ENCODE assay signal across 1 cellular context in genomic region chr2:216504376-216504762, GRCh38.
A peak's percentile ranks its signal among the peaks of the same experiment; 100 is the strongest.
TF ChIP-seq lines count a peak whose summit lies in the region.

No MANE protein-coding gene starts in this region.

TF ChIP-seq in A549, 52 proteins besides CTCF, POLR2A, EP300 and RAD21 (continued from another document):
- TF ChIP-seq SREBF2 (IDR thresholded peaks at IDR 0.05) = no peak
- no peak for TF ChIP-seq BHLHE40 (IDR thresholded peaks at IDR 0.05; ENCODE audit: low read depth, low read length)
- peak; percentile 86 for TF ChIP-seq HOXA7 (CRISPR knock-in tag; IDR thresholded peaks at IDR 0.05)
- no peak for TF ChIP-seq USF2 (IDR thresholded peaks at IDR 0.05)
- TF ChIP-seq, protein P1, sequence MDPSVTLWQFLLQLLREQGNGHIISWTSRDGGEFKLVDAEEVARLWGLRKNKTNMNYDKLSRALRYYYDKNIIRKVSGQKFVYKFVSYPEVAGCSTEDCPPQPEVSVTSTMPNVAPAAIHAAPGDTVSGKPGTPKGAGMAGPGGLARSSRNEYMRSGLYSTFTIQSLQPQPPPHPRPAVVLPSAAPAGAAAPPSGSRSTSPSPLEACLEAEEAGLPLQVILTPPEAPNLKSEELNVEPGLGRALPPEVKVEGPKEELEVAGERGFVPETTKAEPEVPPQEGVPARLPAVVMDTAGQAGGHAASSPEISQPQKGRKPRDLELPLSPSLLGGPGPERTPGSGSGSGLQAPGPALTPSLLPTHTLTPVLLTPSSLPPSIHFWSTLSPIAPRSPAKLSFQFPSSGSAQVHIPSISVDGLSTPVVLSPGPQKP (IDR thresholded peaks at IDR 0.05; ENCODE audit: low read depth, low read length) = no peak
- 0 out of 2 replicates have a peak, but pooled peaks have one; percentile 44 for TF ChIP-seq HOXB5 (CRISPR knock-in tag; IDR thresholded peaks at IDR 0.05)
- TF ChIP-seq NR3C1 (IDR thresholded peaks at IDR 0.05) = no peak
- TF ChIP-seq ZC3H11A (IDR thresholded peaks at IDR 0.05) = no peak
- TF ChIP-seq HMGXB4 (CRISPR knock-in tag; IDR thresholded peaks at IDR 0.05; ENCODE audit: borderline replicate concordance) = no peak
- TF ChIP-seq EHF (CRISPR knock-in tag; IDR thresholded peaks at IDR 0.05) = no peak
- TF ChIP-seq, protein P2, sequence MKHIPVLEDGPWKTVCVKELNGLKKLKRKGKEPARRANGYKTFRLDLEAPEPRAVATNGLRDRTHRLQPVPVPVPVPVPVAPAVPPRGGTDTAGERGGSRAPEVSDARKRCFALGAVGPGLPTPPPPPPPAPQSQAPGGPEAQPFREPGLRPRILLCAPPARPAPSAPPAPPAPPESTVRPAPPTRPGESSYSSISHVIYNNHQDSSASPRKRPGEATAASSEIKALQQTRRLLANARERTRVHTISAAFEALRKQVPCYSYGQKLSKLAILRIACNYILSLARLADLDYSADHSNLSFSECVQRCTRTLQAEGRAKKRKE (CRISPR knock-in tag; IDR thresholded peaks at IDR 0.05; ENCODE audit: low read depth) = no peak
TF ChIP-seq in A549: peak in this region for 3.
